10 cellular contexts compared by ENCODE assay signal in genomic region chr5:163379298-163380155, GRCh38. TPM values are rescaled to one million over a fixed set of nuclear protein-coding genes. Genes with fewer than 3 reads are reported as not detected.
A peak's percentile ranks its signal among the peaks of the same experiment; 100 is the strongest.
DNase-seq lines count a peak whose midpoint lies in the region; ATAC-seq and TF ChIP-seq lines count a peak whose summit lies in the region.
"Had no signal": no experiment of that assay in that cellular context is flagged by ENCODE, and none has a peak within 500 bp of the region (broad histone marks: within the 10 kb centered on the region; RNA-seq: fewer than 3 reads in every experiment).

No MANE protein-coding gene starts in this region.

- intact Hi-C loops in left cardiac atrium (cut with DNase I): no loop called here
- intact Hi-C loops in Right ventricle myocardium inferior (cut with DNase I): no loop called here
- intact Hi-C loops in esophagus muscularis mucosa (cut with DNase I): no loop called here

- no peak overlapping the region for H3K27ac ChIP-seq in esophagus muscularis mucosa (replicated peaks in 1 of 4)
- H3K27ac ChIP-seq: BLaER1 treated with 17β-estradiol and CSF1 and Interleukin-3, amounts not matched to agents 10 nM and 100 nM had no signal

- TF ChIP-seq EP300 in esophagus muscularis mucosa (IDR thresholded peaks at IDR 0.05): no peak

- H3K9me3 ChIP-seq in esophagus muscularis mucosa: no peaks in the 10 kb centered on the region

- TF ChIP-seq POLR2A in esophagus muscularis mucosa (IDR thresholded peaks at IDR 0.05; ENCODE audit: low read depth): no peak

- DNase-seq in left cardiac atrium (no peak), Right ventricle myocardium inferior (ENCODE audit: missing footprints) (no peak), T1000 (lab: John Stamatoyannopoulos, UW) (peak; percentile 24), inferior parietal cortex (ENCODE audit: extremely low spot score) (peak; percentile 62), esophagus muscularis mucosa (ENCODE audit: extremely low spot score) (no peak), D341Med (ENCODE audit: low spot score) (no peak), NCI-H128 (lab: John Stamatoyannopoulos, UW; ENCODE audit: unreplicated experiment) (no peak)
- DNase-seq in activated T-cell treated with anti-CD3 and anti-CD28 coated beads, Interleukin-2, amount 50 U/mL, for 1 hour: no peak
- DNase-seq: NCI-H2107 had no signal

- no peaks in the 10 kb centered on the region for H3K36me3 ChIP-seq in esophagus muscularis mucosa
- H3K36me3 ChIP-seq: BLaER1 treated with 17β-estradiol and CSF1 and Interleukin-3, amounts not matched to agents 10 nM and 100 nM had no signal

- WGBS in esophagus muscularis mucosa: 71% methylated on average over 7 of the region's 7 CpGs

- H3K4me1 ChIP-seq in esophagus muscularis mucosa: no peaks in the 10 kb centered on the region
- H3K4me1 ChIP-seq: BLaER1 treated with 17β-estradiol and CSF1 and Interleukin-3, amounts not matched to agents 10 nM and 100 nM had no signal

- H3K27me3 ChIP-seq in esophagus muscularis mucosa: no peaks in the 10 kb centered on the region
- H3K27me3 ChIP-seq: BLaER1 treated with 17β-estradiol and CSF1 and Interleukin-3, amounts not matched to agents 10 nM and 100 nM had no signal

- no peak for TF ChIP-seq CTCF in esophagus muscularis mucosa (IDR thresholded peaks at IDR 0.05)

- ATAC-seq in left cardiac atrium: peak; percentile 61 to 86
- ATAC-seq in Right ventricle myocardium inferior: no peak

- H3K4me3 ChIP-seq in esophagus muscularis mucosa: no peak overlapping the region
- H3K4me3 ChIP-seq: BLaER1 treated with 17β-estradiol and CSF1 and Interleukin-3, amounts not matched to agents 10 nM and 100 nM had no signal

RNA-seq across cellular contexts. Expression of gene CCNG1, which starts 57.9 kb away (rescaled TPM):
- 10 to 100 TPM; 88.1 to 89.2 TPM for total RNA-seq in left cardiac atrium
- total RNA-seq in Right ventricle myocardium inferior: 94.2 TPM
- 100 to 1,000 TPM in 3 of 4 donors, 10 to 100 TPM in 1; 99.1 to 179 (median 138) TPM for total RNA-seq in esophagus muscularis mucosa

Comparison
In these comparisons a context has a peak if more than half of its experiments do, and no peak if none do; other contexts are left out.
1. DNase-seq: peak in T1000 (single experiment) and inferior parietal cortex (single experiment); none in left cardiac atrium (single experiment), Right ventricle myocardium inferior (single experiment), esophagus muscularis mucosa (single experiment), activated T-cell treated with anti-CD3 and anti-CD28 coated beads, Interleukin-2, amount 50 U/mL, for 1 hour (single experiment), D341Med (single experiment) and NCI-H128 (single experiment).